8 cellular contexts compared by ENCODE assay signal in genomic region chr12:53065975-53066593, GRCh38. TPM values are rescaled to one million over a fixed set of nuclear protein-coding genes. Genes with fewer than 3 reads are reported as not detected.
DNase-seq lines count a peak whose midpoint lies in the region; ATAC-seq and TF ChIP-seq lines count a peak whose summit lies in the region.

No MANE protein-coding gene starts in this region.

- H2BK12ac ChIP-seq in neuronal stem cell (ENCODE audit: low read length): no peak overlapping the region

- H2AFZ ChIP-seq in neuronal stem cell (ENCODE audit: low read length): no peak overlapping the region

- peak; percentile 58 to 65 (median 59) for DNase-seq in CD4-positive, CD25-positive, alpha-beta regulatory T cell
- DNase-seq in HUDEP-2 (lab: John Stamatoyannopoulos, UW; ENCODE audit: unreplicated experiment in 76 of 76) (peak in 40 of 76 experiments; percentile 4 to 63 (median 40)), Peyer's patch (peak; percentile 62 to 90 (median 86)), fibroblast of the aortic adventitia (ENCODE audit: low read depth) (peak; percentile 89), neuronal stem cell (ENCODE audit: low spot score) (peak; percentile 70), testis (peak; percentile 86)

- peak overlapping the region in 2 of 3 donors; percentile 10 to 36 for H3K27ac Mint-ChIP-seq in CD4-positive, CD25-positive, alpha-beta regulatory T cell
- H3K27ac Mint-ChIP-seq in activated T-helper 17 cell treated with anti-CD3 and anti-CD28 coated beads, Interleukin-2, amount 50 U/mL, for 72 hours: peak overlapping the region; percentile 67

- TF ChIP-seq CTCF in Peyer's patch (IDR thresholded peaks at IDR 0.05) (peak; percentile 65 to 94 (median 88)), fibroblast of the aortic adventitia (IDR thresholded peaks at IDR 0.05; ENCODE audit: insufficient read depth, low read length) (peak; percentile 81), testis (IDR thresholded peaks at IDR 0.05) (peak; percentile 90 to 93 (median 91))

- H3K4me1 Mint-ChIP-seq in CD4-positive, CD25-positive, alpha-beta regulatory T cell: peaks cover 0 to 19% (median 13%) of the 10 kb centered on the region in 4 donors
- peaks cover 9% of the 10 kb centered on the region for H3K4me1 Mint-ChIP-seq in activated T-helper 17 cell treated with anti-CD3 and anti-CD28 coated beads, Interleukin-2, amount 50 U/mL, for 72 hours

- peak; percentile 51 to 58 for ATAC-seq in CD4-positive, CD25-positive, alpha-beta regulatory T cell (ENCODE audit: low read depth in 2 of 2)
- ATAC-seq in activated T-helper 17 cell treated with anti-CD3 and anti-CD28 coated beads, Interleukin-2, amount 50 U/mL, for 72 hours (replicated peaks): peak; percentile 76
- ATAC-seq in HG03139 (IDR thresholded peaks at IDR 0.05; ENCODE audit: unreplicated experiment): no peak

- no peak overlapping the region for H3K27ac ChIP-seq in CD4-positive, CD25-positive, alpha-beta regulatory T cell (ENCODE audit: insufficient read depth, low read length, poor library complexity, severe bottlenecking)
- peak overlapping the region; percentile 14 to 63 (median 38) for H3K27ac ChIP-seq in Peyer's patch
- no peak overlapping the region for H3K27ac ChIP-seq in neuronal stem cell (replicated peaks; ENCODE audit: low read length)
- H3K27ac ChIP-seq in testis: peak overlapping the region; percentile 44 to 86

- peaks cover 36% of the 10 kb centered on the region for H3K36me3 Mint-ChIP-seq in CD4-positive, CD25-positive, alpha-beta regulatory T cell
- H3K36me3 Mint-ChIP-seq in activated T-helper 17 cell treated with anti-CD3 and anti-CD28 coated beads, Interleukin-2, amount 50 U/mL, for 72 hours (ENCODE audit: low read depth): peaks cover 60% of the 10 kb centered on the region

- no peak overlapping the region for H3K4ac ChIP-seq in neuronal stem cell (ENCODE audit: low read length)

- no peak overlapping the region for H4K8ac ChIP-seq in neuronal stem cell (ENCODE audit: low read depth, low read length)

- no peak overlapping the region for H2BK5ac ChIP-seq in neuronal stem cell (ENCODE audit: low read length)

- H2BK120ac ChIP-seq in neuronal stem cell (ENCODE audit: low read depth, low read length): no peak overlapping the region

- no peak overlapping the region for H3K4me2 ChIP-seq in neuronal stem cell (ENCODE audit: insufficient read depth, low read length, poor library complexity, severe bottlenecking)

- H3K27me3 ChIP-seq in CD4-positive, CD25-positive, alpha-beta regulatory T cell (ENCODE audit: control insufficient read depth, insufficient read depth, low read length): no peaks in the 10 kb centered on the region
- no peaks in the 10 kb centered on the region for H3K27me3 ChIP-seq in Peyer's patch
- no peaks in the 10 kb centered on the region for H3K27me3 ChIP-seq in neuronal stem cell (ENCODE audit: control insufficient read depth in 3 of 3, insufficient read depth in 3 of 3, low read depth in 1 of 3, low read length in 3 of 3)
- no peaks in the 10 kb centered on the region for H3K27me3 ChIP-seq in testis

- H3K27me3 Mint-ChIP-seq in CD4-positive, CD25-positive, alpha-beta regulatory T cell: no peaks in the 10 kb centered on the region
- no peaks in the 10 kb centered on the region for H3K27me3 Mint-ChIP-seq in activated T-helper 17 cell treated with anti-CD3 and anti-CD28 coated beads, Interleukin-2, amount 50 U/mL, for 72 hours

- no peaks in the 10 kb centered on the region for H3K79me1 ChIP-seq in neuronal stem cell (ENCODE audit: low read depth, low read length)

- H3K9me3 Mint-ChIP-seq in CD4-positive, CD25-positive, alpha-beta regulatory T cell: no peaks in the 10 kb centered on the region
- H3K9me3 Mint-ChIP-seq in activated T-helper 17 cell treated with anti-CD3 and anti-CD28 coated beads, Interleukin-2, amount 50 U/mL, for 72 hours: no peaks in the 10 kb centered on the region

- TF ChIP-seq POLR2A in Peyer's patch (IDR thresholded peaks at IDR 0.05) (no peak), testis (IDR thresholded peaks at IDR 0.05) (no peak)

- H3K18ac ChIP-seq in neuronal stem cell (ENCODE audit: low read length): no peak overlapping the region

- H4K91ac ChIP-seq in neuronal stem cell (ENCODE audit: low read depth, low read length, poor library complexity): no peak overlapping the region

- H2AK5ac ChIP-seq in neuronal stem cell (ENCODE audit: low read depth, low read length): no peak overlapping the region

- H3K4me3 Mint-ChIP-seq in CD4-positive, CD25-positive, alpha-beta regulatory T cell: peak overlapping the region in 1 of 4 donors; percentile 8
- H3K4me3 Mint-ChIP-seq in activated T-helper 17 cell treated with anti-CD3 and anti-CD28 coated beads, Interleukin-2, amount 50 U/mL, for 72 hours: no peak overlapping the region

- no peak overlapping the region for H2BK15ac ChIP-seq in neuronal stem cell (ENCODE audit: low read length)

- H3K4me1 ChIP-seq in CD4-positive, CD25-positive, alpha-beta regulatory T cell (ENCODE audit: control insufficient read depth, insufficient read depth, low read length, poor library complexity, severe bottlenecking): no peaks in the 10 kb centered on the region
- H3K4me1 ChIP-seq in Peyer's patch: peaks cover 0 to 34% (median 2%) of the 10 kb centered on the region in 4 donors
- peaks cover 0 to 11% of the 10 kb centered on the region in 2 donors for H3K4me1 ChIP-seq in neuronal stem cell (ENCODE audit: control insufficient read depth in 2 of 2, insufficient read depth in 1 of 2, low read depth in 1 of 2, low read length in 2 of 2)
- peaks cover 90% of the 10 kb centered on the region for H3K4me1 ChIP-seq in testis

- H3K23ac ChIP-seq in neuronal stem cell (ENCODE audit: low read depth, low read length, poor library complexity): no peak overlapping the region

- no peak overlapping the region for H3K9ac ChIP-seq in neuronal stem cell (ENCODE audit: low read depth, low read length, poor library complexity)

- no peak overlapping the region for H3K4me3 ChIP-seq in CD4-positive, CD25-positive, alpha-beta regulatory T cell (ENCODE audit: low read depth, low read length)
- H3K4me3 ChIP-seq in Peyer's patch: no peak overlapping the region
- peak overlapping the region; percentile 25 for H3K4me3 ChIP-seq in fibroblast of the aortic adventitia (ENCODE audit: low read depth, low read length)
- H3K4me3 ChIP-seq in neuronal stem cell (ENCODE audit: low read length in 2 of 2): no peak overlapping the region
- H3K4me3 ChIP-seq in testis: no peak overlapping the region

- H3K14ac ChIP-seq in neuronal stem cell (ENCODE audit: low read length): no peak overlapping the region

- no peaks in the 10 kb centered on the region for H3K9me3 ChIP-seq in CD4-positive, CD25-positive, alpha-beta regulatory T cell (ENCODE audit: control insufficient read depth in 2 of 2, low read length in 2 of 2)
- H3K9me3 ChIP-seq in Peyer's patch (no peaks in the 10 kb centered on the region), neuronal stem cell (replicated peaks in 1 of 2; ENCODE audit: control insufficient read depth in 2 of 2, insufficient read depth in 1 of 2, low read depth in 1 of 2, low read length in 2 of 2) (no peaks in the 10 kb centered on the region), testis (no peaks in the 10 kb centered on the region)

- intact Hi-C loops in testis (cut with DNase I; ENCODE audit: low total_unique reads): no loop called here

- peaks cover 40% of the 10 kb centered on the region for H3K36me3 ChIP-seq in CD4-positive, CD25-positive, alpha-beta regulatory T cell (ENCODE audit: control insufficient read depth, insufficient read depth, low read length)
- H3K36me3 ChIP-seq in Peyer's patch: peaks cover 0 to 59% (median 0%) of the 10 kb centered on the region in 3 donors
- peaks cover 3 to 6% of the 10 kb centered on the region in 2 donors for H3K36me3 ChIP-seq in neuronal stem cell (replicated peaks in 1 of 2; ENCODE audit: control insufficient read depth in 2 of 2, insufficient read depth in 2 of 2, low read length in 2 of 2)
- no peaks in the 10 kb centered on the region for H3K36me3 ChIP-seq in testis (ENCODE audit: low read depth, missing control alignments)

- WGBS in neuronal stem cell (ENCODE audit: extremely low coverage in 2 of 2, insufficient read length in 2 of 2, insufficient replicate concordance in 1 of 2), 2 donors: no CpG with 5 or more reads among the region's 16 CpGs
- WGBS in testis, 2 donors: 36% methylated on average over 9 to 16 of the region's 16 CpGs

RNA-seq across cellular contexts. Expression of gene SPRYD3, which starts 13.1 kb away (rescaled TPM):
- total RNA-seq in CD4-positive, CD25-positive, alpha-beta regulatory T cell: 25.9 TPM
- polyA plus RNA-seq in CD4-positive, CD25-positive, alpha-beta regulatory T cell: 10 to 100 TPM; 34.1 to 59.2 (median 45.9) TPM
- total RNA-seq in Peyer's patch (10 to 100 TPM; 27.8 to 38.7 (median 34.8) TPM), fibroblast of the aortic adventitia (ENCODE audit: low replicate concordance) (27.1 and 33.0 TPM in 2 replicates), testis (10 to 100 TPM; 27.7 to 29.5 TPM)
- 10 to 100 TPM; 25.4 to 28.8 TPM for total RNA-seq in activated T-helper 17 cell treated with anti-CD3 and anti-CD28 coated beads, Interleukin-2, amount 50 U/mL, for 72 hours
- polyA plus RNA-seq in neuronal stem cell (2013, experiment 1 of 2): 3.1 TPM
- 3.1 TPM for polyA plus RNA-seq in neuronal stem cell (2013, experiment 2 of 2)
- 29.5 TPM for polyA plus RNA-seq in testis (ENCODE audit: insufficient read depth, low read depth, low replicate concordance)

RNA-seq across cellular contexts. Expression of gene TNS2, which starts 16.2 kb away (rescaled TPM):
- 1.4 TPM for total RNA-seq in CD4-positive, CD25-positive, alpha-beta regulatory T cell
- polyA plus RNA-seq in CD4-positive, CD25-positive, alpha-beta regulatory T cell: under 1 TPM in 1 of 4 donors, not detected in 3; 0.09 TPM
- total RNA-seq in Peyer's patch (100 to 1,000 TPM in 3 of 4 donors, 10 to 100 TPM in 1; 29.2 to 274 (median 154) TPM), fibroblast of the aortic adventitia (ENCODE audit: low replicate concordance) (60.5 and 77.4 TPM in 2 replicates), testis (100 to 1,000 TPM; 108 to 138 TPM)
- 1 to 10 TPM in 1 of 2 donors, under 1 TPM in 1; 0.69 to 4.6 TPM for total RNA-seq in activated T-helper 17 cell treated with anti-CD3 and anti-CD28 coated beads, Interleukin-2, amount 50 U/mL, for 72 hours
- polyA plus RNA-seq in neuronal stem cell (2013, experiment 1 of 2): 1.6 TPM
- polyA plus RNA-seq in neuronal stem cell (2013, experiment 2 of 2): 0.83 TPM
- 47.0 TPM for polyA plus RNA-seq in testis (ENCODE audit: insufficient read depth, low read depth, low replicate concordance)

RNA-seq across cellular contexts. Expression of gene IGFBP6, which starts 31.4 kb away (rescaled TPM):
- total RNA-seq in CD4-positive, CD25-positive, alpha-beta regulatory T cell: not detected
- polyA plus RNA-seq in CD4-positive, CD25-positive, alpha-beta regulatory T cell: under 1 TPM in 1 of 4 donors, not detected in 3; 0.84 TPM
- total RNA-seq in Peyer's patch (100 to 1,000 TPM in 2 of 4 donors, 10 to 100 TPM in 2; 68.5 to 191 (median 128) TPM), fibroblast of the aortic adventitia (ENCODE audit: low replicate concordance) (723 and 2,626 TPM in 2 replicates), testis (100 to 1,000 TPM; 121 to 261 TPM)
- total RNA-seq in activated T-helper 17 cell treated with anti-CD3 and anti-CD28 coated beads, Interleukin-2, amount 50 U/mL, for 72 hours: 1 to 10 TPM in 1 of 2 donors, under 1 TPM in 1; 0.45 to 6.0 TPM
- polyA plus RNA-seq in neuronal stem cell (2013, experiment 1 of 2): 0.43 TPM
- polyA plus RNA-seq in neuronal stem cell (2013, experiment 2 of 2): 0.53 TPM
- polyA plus RNA-seq in testis (ENCODE audit: insufficient read depth, low read depth, low replicate concordance): 185 TPM

RNA-seq across cellular contexts. Expression of gene SOAT2, which starts 37.2 kb away (rescaled TPM):
- total RNA-seq in CD4-positive, CD25-positive, alpha-beta regulatory T cell: 0.37 TPM
- polyA plus RNA-seq in CD4-positive, CD25-positive, alpha-beta regulatory T cell: not detected
- 10 to 100 TPM in 3 of 4 donors, not detected in 1; 13.3 to 55.0 (median 34.5) TPM for total RNA-seq in Peyer's patch
- total RNA-seq in activated T-helper 17 cell treated with anti-CD3 and anti-CD28 coated beads, Interleukin-2, amount 50 U/mL, for 72 hours: 1 to 10 TPM in 1 of 2 donors, under 1 TPM in 1; 0.28 to 1.1 TPM
- total RNA-seq in fibroblast of the aortic adventitia (ENCODE audit: low replicate concordance): 0.09 TPM in 1 of 2 replicates, not detected in the other
- polyA plus RNA-seq in neuronal stem cell (2013, experiment 1 of 2): not detected
- polyA plus RNA-seq in neuronal stem cell (2013, experiment 2 of 2): not detected
- total RNA-seq in testis: under 1 TPM in 1 of 2 donors, not detected in 1; 0.19 TPM
- polyA plus RNA-seq in testis (ENCODE audit: insufficient read depth, low read depth, low replicate concordance): 0.25 TPM

RNA-seq across cellular contexts. Expression of gene EIF4B, which starts 59.8 kb away (rescaled TPM):
- total RNA-seq in CD4-positive, CD25-positive, alpha-beta regulatory T cell: 506 TPM
- polyA plus RNA-seq in CD4-positive, CD25-positive, alpha-beta regulatory T cell: 100 to 1,000 TPM in 2 of 4 donors, 10 to 100 TPM in 2; 71.3 to 116 (median 103) TPM
- total RNA-seq in Peyer's patch: 100 to 1,000 TPM; 234 to 531 (median 250) TPM
- 100 to 1,000 TPM; 536 to 964 TPM for total RNA-seq in activated T-helper 17 cell treated with anti-CD3 and anti-CD28 coated beads, Interleukin-2, amount 50 U/mL, for 72 hours
- total RNA-seq in fibroblast of the aortic adventitia (ENCODE audit: low replicate concordance): 1,016 and 1,876 TPM in 2 replicates
- 468 TPM for polyA plus RNA-seq in neuronal stem cell (2013, experiment 1 of 2)
- polyA plus RNA-seq in neuronal stem cell (2013, experiment 2 of 2): 496 TPM
- total RNA-seq in testis: 100 to 1,000 TPM; 219 to 305 TPM
- 249 TPM for polyA plus RNA-seq in testis (ENCODE audit: insufficient read depth, low read depth, low replicate concordance)

Comparison
In these comparisons a context has a peak if more than half of its experiments do, and no peak if none do; other contexts are left out.
1. H3K27ac ChIP-seq: peak in Peyer's patch (4 of 4) and testis (2 of 2); none in CD4-positive, CD25-positive, alpha-beta regulatory T cell (single experiment) and neuronal stem cell (single experiment).
2. RNA of gene TNS2, which starts 16.2 kb away (total RNA-seq): 29.2 to 274 TPM in Peyer's patch, 108 to 138 TPM in testis and 60.5 to 77.4 TPM in fibroblast of the aortic adventitia; 0.69 to 4.6 TPM in activated T-helper 17 cell treated with anti-CD3 and anti-CD28 coated beads, Interleukin-2, amount 50 U/mL, for 72 hours and 1.4 TPM in CD4-positive, CD25-positive, alpha-beta regulatory T cell (single experiment); every median in the first group is over 4 times any median in the second.
3. RNA of gene IGFBP6, which starts 31.4 kb away (total RNA-seq): 723 to 2,626 TPM in fibroblast of the aortic adventitia, 121 to 261 TPM in testis and 68.5 to 191 TPM in Peyer's patch; 0.45 to 6.0 TPM in activated T-helper 17 cell treated with anti-CD3 and anti-CD28 coated beads, Interleukin-2, amount 50 U/mL, for 72 hours and not detected in CD4-positive, CD25-positive, alpha-beta regulatory T cell (single experiment); every median in the first group is over 4 times any median in the second.
4. Peak in every context shown above with its lines, with median percentiles within 50 percentile points of each other: DNase-seq and CTCF ChIP-seq.